ENCODE assay signal across 1 cellular context in the genomic region with DNA sequence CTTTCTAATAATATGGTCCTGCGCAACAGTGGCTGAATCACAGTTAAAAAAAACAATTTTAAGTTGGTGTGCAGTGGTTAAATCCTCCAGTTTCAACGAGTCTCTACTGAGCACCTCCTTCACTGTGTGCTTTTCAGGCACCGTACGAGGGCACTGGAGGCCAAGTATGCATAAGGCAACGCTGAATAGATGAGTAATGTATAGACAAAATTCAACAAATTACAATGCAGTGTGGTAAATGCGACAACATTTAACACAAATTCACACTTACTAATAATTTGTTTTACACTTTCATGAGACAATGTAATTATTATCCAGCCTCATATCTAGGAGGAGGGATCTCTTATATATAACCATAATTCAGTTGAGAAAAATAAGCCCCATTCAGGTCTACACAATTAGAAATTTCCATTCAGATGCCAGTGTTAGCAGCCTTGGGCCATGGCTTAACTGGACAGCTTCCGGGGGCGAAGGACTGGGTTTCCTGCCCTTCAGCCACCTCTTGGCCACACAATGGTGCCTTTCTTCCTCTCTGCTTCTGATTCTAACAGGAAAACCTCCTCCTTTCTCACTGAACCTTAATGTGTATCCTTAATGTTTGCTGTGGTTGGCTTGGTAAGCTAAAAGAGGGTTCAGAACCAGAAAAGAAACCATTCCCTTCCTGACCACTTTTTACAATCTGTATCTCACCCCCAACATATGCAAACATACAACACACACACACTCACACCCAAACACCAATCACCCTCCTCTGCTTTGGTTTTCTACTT.
TF ChIP-seq lines count a peak whose summit lies in the region.

No MANE protein-coding gene starts in this region.

TF ChIP-seq in endothelial cell of umbilical vein, 7 proteins besides CTCF, POLR2A, EP300 and RAD21:
- TF ChIP-seq GATA2 (IDR thresholded peaks at IDR 0.05; ENCODE audit: insufficient read depth, insufficient read length, low read depth, low read length) (no peak), FOS (IDR thresholded peaks at IDR 0.05; ENCODE audit: borderline replicate concordance, insufficient read depth, low read length) (no peak), POLR2AphosphoS5 (IDR thresholded peaks at IDR 0.05; ENCODE audit: insufficient read depth, low read depth, low read length) (no peak), JUN (IDR thresholded peaks at IDR 0.05; ENCODE audit: borderline replicate concordance, insufficient read depth, insufficient read length, low read depth) (no peak), MYC (IDR thresholded peaks at IDR 0.05; ENCODE audit: low read depth, low read length) (no peak), EZH2 (IDR thresholded peaks at IDR 0.05; ENCODE audit: borderline replicate concordance, low read depth, low read length, severe bottlenecking) (no peak)
- TF ChIP-seq, protein P1, sequence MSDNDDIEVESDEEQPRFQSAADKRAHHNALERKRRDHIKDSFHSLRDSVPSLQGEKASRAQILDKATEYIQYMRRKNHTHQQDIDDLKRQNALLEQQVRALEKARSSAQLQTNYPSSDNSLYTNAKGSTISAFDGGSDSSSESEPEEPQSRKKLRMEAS (IDR thresholded peaks at IDR 0.05; ENCODE audit: insufficient read depth, insufficient read length): no peak
